8 cellular contexts compared by ENCODE assay signal in the genomic region with DNA sequence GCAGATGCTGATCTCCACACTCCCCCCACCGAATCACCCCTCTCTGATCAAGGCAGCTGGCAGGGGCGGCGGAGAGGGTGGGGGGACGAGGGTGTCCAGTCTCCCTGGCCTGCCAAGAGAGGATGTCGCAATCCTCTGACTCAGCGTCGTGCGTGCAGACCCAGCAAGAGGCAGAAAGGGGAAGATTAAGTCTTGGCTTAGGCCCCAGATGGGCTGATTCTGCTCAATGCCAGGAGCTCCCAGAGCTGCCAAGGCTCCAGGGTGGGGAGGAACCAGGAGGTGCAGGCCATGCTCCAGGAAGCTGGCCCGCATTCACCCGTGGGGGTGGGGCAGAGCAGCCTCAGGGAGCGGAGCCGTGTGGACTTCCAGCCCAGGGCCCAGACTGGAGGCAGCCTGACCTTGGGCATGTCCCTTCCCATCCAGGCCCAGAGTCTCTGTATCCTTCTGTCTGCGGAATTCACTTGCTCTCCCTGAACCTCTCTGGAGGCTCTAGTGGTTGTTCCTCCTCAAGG. TPM values are rescaled to one million over a fixed set of nuclear protein-coding genes. Genes with fewer than 3 reads are reported as not detected.
DNase-seq lines count a peak whose midpoint lies in the region; ATAC-seq and TF ChIP-seq lines count a peak whose summit lies in the region.

No MANE protein-coding gene starts in this region.

- TF ChIP-seq CTCF in prostate gland (IDR thresholded peaks at IDR 0.05) (no peak), MM.1S (IDR thresholded peaks at IDR 0.05; ENCODE audit: low read length) (no peak)

- H3K4me2 ChIP-seq in MM.1S (ENCODE audit: low read depth, low read length): no peak overlapping the region

- no peaks in the 10 kb centered on the region for H3K79me2 ChIP-seq in MM.1S (ENCODE audit: low read length)

- peaks cover 16% of the 10 kb centered on the region for H3K4me1 ChIP-seq in prostate gland (replicated peaks)
- peaks cover 2% of the 10 kb centered on the region; the same call in 1 of the 2 replicates for H3K4me1 ChIP-seq in MM.1S (ENCODE audit: low read length)

- WGBS in prostate gland: under 1% methylated on average over 13 of the region's 13 CpGs

- ATAC-seq in activated CD4-positive, CD25-positive, alpha-beta regulatory T cell treated with anti-CD3 and anti-CD28 coated beads, Interleukin-2, amount 50 U/mL, for 24 hours: peak; percentile 42 to 47
- peak; percentile 94 for ATAC-seq in left ventricle myocardium superior

- H3K9me3 ChIP-seq in prostate gland: no peaks in the 10 kb centered on the region
- H3K9me3 ChIP-seq in MM.1S (replicated peaks; ENCODE audit: insufficient read depth, low read length): no peaks in the 10 kb centered on the region

- no peak overlapping the region for H2AFZ ChIP-seq in MM.1S (ENCODE audit: low read length)

- no peaks in the 10 kb centered on the region for H4K20me1 ChIP-seq in MM.1S (ENCODE audit: insufficient read depth, low read length)

- H3K27me3 ChIP-seq in prostate gland (replicated peaks; ENCODE audit: insufficient read depth): no peaks in the 10 kb centered on the region
- H3K27me3 ChIP-seq in MM.1S (replicated peaks; ENCODE audit: insufficient read depth, low read length): 0 out of 2 replicates have a peak, but pooled peaks cover 16% of the 10 kb centered on the region

- H3K27ac ChIP-seq in prostate gland: peak overlapping the region; percentile 88 to 92
- H3K27ac ChIP-seq in MM.1S (ENCODE audit: low read length): no peak overlapping the region

- no peaks in the 10 kb centered on the region for H3K36me3 ChIP-seq in prostate gland
- no peaks in the 10 kb centered on the region for H3K36me3 ChIP-seq in MM.1S (replicated peaks; ENCODE audit: insufficient read depth, low read length)

- 0 out of 2 replicates have a peak, but pooled peaks cover 4% of the 10 kb centered on the region for H3F3A ChIP-seq in MM.1S (ENCODE audit: insufficient read depth, low read length)

- DNase-seq in activated CD4-positive, CD25-positive, alpha-beta regulatory T cell treated with anti-CD3 and anti-CD28 coated beads, Interleukin-2, amount 50 U/mL, for 72 hours: no peak
- DNase-seq in NCI-H2196 treated with DMSO at 0.1 percent for 48 hours (lab: John Stamatoyannopoulos, UW; ENCODE audit: unreplicated experiment) (peak; percentile 96), amniotic epithelial cell (ENCODE audit: low read depth) (peak; percentile 100), left ventricle myocardium superior (peak; percentile 99), prostate gland (ENCODE audit: low spot score) (peak; percentile 99), MM.1S (no peak), NCI-H748 (lab: John Stamatoyannopoulos, UW; ENCODE audit: unreplicated experiment) (no peak)

- peak; percentile 61 for TF ChIP-seq POLR2A in prostate gland (IDR thresholded peaks at IDR 0.05)

- H3K4me3 ChIP-seq in prostate gland (no peak overlapping the region), MM.1S (ENCODE audit: low read length) (no peak overlapping the region)

- H3K9me2 ChIP-seq in MM.1S (replicated peaks; ENCODE audit: insufficient read depth, low read length): no peaks in the 10 kb centered on the region

- intact Hi-C loops in left ventricle myocardium superior (cut with micrococcal nuclease): no loop called here
- intact Hi-C loops in prostate gland (cut with DNase I): no loop called here

- no peak overlapping the region for H3K9ac ChIP-seq in MM.1S (ENCODE audit: low read length)

RNA-seq across cellular contexts. Expression of gene BCL3, which starts 6.6 kb away (rescaled TPM):
- total RNA-seq in left ventricle myocardium superior (14.5 TPM), prostate gland (10 to 100 TPM; 22.6 to 44.0 TPM)

RNA-seq across cellular contexts. Expression of gene CBLC, which starts 35.8 kb away (rescaled TPM):
- total RNA-seq in left ventricle myocardium superior: not detected
- 10 to 100 TPM; 30.1 to 33.6 TPM for total RNA-seq in prostate gland

RNA-seq across cellular contexts. Expression of gene CEACAM16, which starts 42.9 kb away (rescaled TPM):
- total RNA-seq in left ventricle myocardium superior: not detected
- not detected for total RNA-seq in prostate gland

Comparison
In these comparisons a context has a peak if more than half of its experiments do, and no peak if none do; other contexts are left out.
1. DNase-seq: peak in NCI-H2196 treated with DMSO at 0.1 percent for 48 hours (single experiment), amniotic epithelial cell (single experiment), left ventricle myocardium superior (single experiment) and prostate gland (single experiment); none in activated CD4-positive, CD25-positive, alpha-beta regulatory T cell treated with anti-CD3 and anti-CD28 coated beads, Interleukin-2, amount 50 U/mL, for 72 hours (single experiment), MM.1S (single experiment) and NCI-H748 (single experiment).
2. RNA of gene CBLC, which starts 35.8 kb away (total RNA-seq): 30.1 to 33.6 TPM in prostate gland; not detected in left ventricle myocardium superior (single experiment); every median in the first group is over 10 times any median in the second.